8 cellular contexts compared by ENCODE assay signal in the genomic region with DNA sequence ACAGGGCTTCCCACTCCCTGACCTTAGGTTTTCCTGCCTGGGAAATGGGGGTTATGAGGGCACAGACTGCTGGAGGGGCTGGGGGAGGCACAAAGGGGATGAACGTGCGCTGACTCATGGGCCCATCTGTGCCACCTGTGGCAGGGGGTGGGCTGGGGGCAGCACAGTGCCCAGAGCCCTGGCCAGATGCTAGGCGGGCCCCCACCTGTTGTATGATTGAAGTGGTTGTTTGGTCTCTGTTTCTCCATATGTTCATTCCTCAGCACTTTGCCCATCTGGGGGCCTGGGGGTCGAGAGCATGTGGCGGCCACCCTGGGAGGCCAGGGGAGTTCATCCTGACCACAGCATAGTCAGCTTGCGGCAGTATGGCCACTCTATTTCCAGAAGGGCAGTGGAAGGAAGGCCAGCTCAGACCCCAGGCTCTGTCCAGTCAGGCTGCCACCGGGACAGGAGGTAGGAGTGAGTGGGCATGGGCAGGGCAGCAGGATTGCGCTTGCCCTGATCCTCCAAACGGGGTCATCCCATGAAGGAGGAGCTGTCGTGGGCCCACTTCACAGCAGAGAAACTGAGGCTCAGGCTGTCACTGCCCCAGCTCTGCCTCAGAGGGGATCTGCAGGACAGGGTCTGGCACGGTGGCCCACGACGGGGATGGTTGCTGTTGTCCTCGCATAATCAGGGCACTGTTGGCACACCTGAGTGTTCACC. TPM values are rescaled to one million over a fixed set of nuclear protein-coding genes. Genes with fewer than 3 reads are reported as not detected.
A peak's percentile ranks its signal among the peaks of the same experiment; 100 is the strongest.
DNase-seq lines count a peak whose midpoint lies in the region; ATAC-seq, FAIRE-seq and TF ChIP-seq lines count a peak whose summit lies in the region.

No MANE protein-coding gene starts in this region.

- no peak overlapping the region for H3K27ac ChIP-seq in SK-N-MC
- H3K27ac ChIP-seq in sigmoid colon, result peak overlapping the region; percentile 96 to 100 (median 98)

- DNase-seq in GM20000 (ENCODE audit: low spot score) (peak; percentile 42), SK-N-MC (ENCODE audit: low read depth, low spot score) (no peak), foreskin fibroblast (no peak), sigmoid colon (peak; percentile 68), omental fat pad (ENCODE audit: low spot score) (no peak), SW 1271 (lab: John Stamatoyannopoulos, UW) (no peak), RCC 7860 (ENCODE audit: low spot score) (no peak), NCI-H1092 treated with DMSO at 0.1 percent for 48 hours (lab: John Stamatoyannopoulos, UW) (no peak)

- intact Hi-C loops in sigmoid colon (cut with DNase I), result loop anchor here (2.0 to 10.0 kb wide), 3 partner anchors 38 to 130 kb away; a partner anchor contains a TSS

- peak overlapping the region; percentile 85 for H3K9ac ChIP-seq in SK-N-MC (ENCODE audit: insufficient read length)

- TF ChIP-seq POLR2A in sigmoid colon (IDR thresholded peaks at IDR 0.05), result no peak

- ATAC-seq in omental fat pad (ENCODE audit: low FRiP score), result no peak

- H3K27me3 ChIP-seq in sigmoid colon, result no peaks in the 10 kb centered on the region

- no peak for TF ChIP-seq EP300 in sigmoid colon (IDR thresholded peaks at IDR 0.05)

- H3K4me3 ChIP-seq in SK-N-MC, result peak overlapping the region; percentile 94
- peak overlapping the region; percentile 70 to 88 for H3K4me3 ChIP-seq in foreskin fibroblast (ENCODE audit: low read depth in 1 of 2, low read length in 2 of 2)
- H3K4me3 ChIP-seq in sigmoid colon, result peak overlapping the region; percentile 60 to 97 (median 92)

- H3K4me1 ChIP-seq in sigmoid colon, result peaks cover 0 to 59% (median 52%) of the 10 kb centered on the region in 4 donors

- no peak for FAIRE-seq in RCC 7860 (lab: Jason Lieb, UNC)

- 64 to 74% methylated on average over 14 of the region's 14 CpGs for WGBS in sigmoid colon, 2 donors

- H3K36me3 ChIP-seq in SK-N-MC (ENCODE audit: insufficient read depth, low read length), result no peaks in the 10 kb centered on the region
- no peaks in the 10 kb centered on the region for H3K36me3 ChIP-seq in sigmoid colon

- TF ChIP-seq CTCF in GM20000 (IDR thresholded peaks at IDR 0.05; ENCODE audit: extremely low read depth, missing control alignments) (no peak), foreskin fibroblast (IDR thresholded peaks at IDR 0.05; ENCODE audit: low read depth, low read length) (no peak), sigmoid colon (IDR thresholded peaks at IDR 0.05) (no peak), omental fat pad (IDR thresholded peaks at IDR 0.05) (no peak)

- H3K9me3 ChIP-seq in SK-N-MC (ENCODE audit: low read depth, low read length) (no peaks in the 10 kb centered on the region), sigmoid colon (no peaks in the 10 kb centered on the region)

RNA-seq across cellular contexts. Expression of a gene that starts 0.8 kb away (rescaled TPM):
- total RNA-seq in sigmoid colon (100 to 1,000 TPM in 1 of 4 donors, 10 to 100 TPM in 3; 56.5 to 116 (median 69.6) TPM), omental fat pad (100 to 1,000 TPM in 2 of 4 donors, 10 to 100 TPM in 2; 63.3 to 137 (median 104) TPM)
- 10 to 100 TPM; 28.9 to 58.7 (median 53.5) TPM for polyA plus RNA-seq in sigmoid colon

RNA-seq across cellular contexts. Expression of a gene that starts 38.9 kb away (rescaled TPM):
- 10 to 100 TPM; 51.2 to 88.4 (median 85.0) TPM for total RNA-seq in sigmoid colon
- polyA plus RNA-seq in sigmoid colon, result 10 to 100 TPM; 56.8 to 87.2 (median 66.1) TPM
- total RNA-seq in omental fat pad, result 10 to 100 TPM; 45.7 to 76.5 (median 57.9) TPM

RNA-seq across cellular contexts. Expression of a gene that starts 49.0 kb away (rescaled TPM):
- total RNA-seq in sigmoid colon (10 to 100 TPM; 16.0 to 95.8 (median 29.0) TPM), omental fat pad (1 to 10 TPM in 1 of 4 donors, under 1 TPM in 3; 0.28 to 1.7 (median 0.47) TPM)
- polyA plus RNA-seq in sigmoid colon, result 10 to 100 TPM; 12.6 to 80.1 (median 19.0) TPM

Comparison
In these comparisons a context has a peak if more than half of its experiments do, and no peak if none do; other contexts are left out.
1. DNase-seq: peak in GM20000 (single experiment) and sigmoid colon (single experiment); none in SK-N-MC (single experiment), foreskin fibroblast (0 of 2), omental fat pad (single experiment), SW 1271 (0 of 2), RCC 7860 (single experiment) and NCI-H1092 treated with DMSO at 0.1 percent for 48 hours (single experiment).
2. RNA of a gene that starts 49.0 kb away (total RNA-seq): 16.0 to 95.8 TPM in sigmoid colon; 0.28 to 1.7 TPM in omental fat pad; every median in the first group is over 4 times any median in the second.
3. Peak in every context shown above with its lines, with median percentiles within 50 percentile points of each other: H3K4me3 ChIP-seq.